In genomic region chr10:98445200-98445812, GRCh38 we compare ENCODE assay signal across 9 cellular contexts. TPM values are rescaled to one million over a fixed set of nuclear protein-coding genes. Genes with fewer than 3 reads are reported as not detected.
DNase-seq lines count a peak whose midpoint lies in the region; ATAC-seq and TF ChIP-seq lines count a peak whose summit lies in the region.
"Had no signal": no experiment of that assay in that cellular context is flagged by ENCODE, and none has a peak within 500 bp of the region (broad histone marks: within the 10 kb centered on the region; RNA-seq: fewer than 3 reads in every experiment).

No MANE protein-coding gene starts in this region.

- no peak overlapping the region for H3K4ac ChIP-seq in mesenchymal stem cell (ENCODE audit: low read depth in 1 of 2, low read length in 2 of 2)

- H3K4me1 ChIP-seq in heart right ventricle (peaks cover 0 to 23% (median 6%) of the 10 kb centered on the region in 9 donors), ascending aorta (peaks cover 0 to 6% of the 10 kb centered on the region in 2 donors), mesenchymal stem cell (ENCODE audit: control insufficient read depth, insufficient read depth, low read depth, low read length) (peaks cover 22% of the 10 kb centered on the region), upper lobe of left lung (peaks cover 9 to 35% (median 12%) of the 10 kb centered on the region in 4 donors)

- no peak for TF ChIP-seq POLR2A in upper lobe of left lung (IDR thresholded peaks at IDR 0.05)

- H3K18ac ChIP-seq in mesenchymal stem cell (ENCODE audit: low read depth in 1 of 2, low read length in 2 of 2): no peak overlapping the region

- intact Hi-C loops in heart right ventricle (cut with DNase I): no loop called here
- intact Hi-C loops in Right ventricle myocardium superior (cut with DNase I): no loop called here
- intact Hi-C loops in ascending aorta (cut with DNase I): loop anchor here (5.0 to 10.0 kb wide), 4 partner anchors 133 to 1179 kb away; partner anchors contain the start of genes GOT1, LOXL4 and SLC25A28

- 70% methylated on average over 10 of the region's 10 CpGs for WGBS in heart right ventricle, 2 donors
- WGBS in mesenchymal stem cell: 97% methylated on average over 10 of the region's 10 CpGs
- WGBS in upper lobe of left lung, 2 donors: 77 to 87% methylated on average over 9 to 10 of the region's 10 CpGs

- no peak overlapping the region for H2BK5ac ChIP-seq in mesenchymal stem cell (ENCODE audit: low read depth, low read length, poor library complexity, severe bottlenecking)

- H3K9ac ChIP-seq in mesenchymal stem cell (ENCODE audit: low read length): peak overlapping the region; percentile 95

- no peak overlapping the region for H2BK15ac ChIP-seq in mesenchymal stem cell (ENCODE audit: low read depth, poor library complexity, severe bottlenecking)

- H3K27me3 ChIP-seq in heart right ventricle: no peaks in the 10 kb centered on the region
- H3K27me3 ChIP-seq in ascending aorta: no peaks in the 10 kb centered on the region
- H3K27me3 ChIP-seq in mesenchymal stem cell (ENCODE audit: control insufficient read depth in 1 of 2, insufficient read depth in 1 of 2, low read length in 2 of 2): no peaks in the 10 kb centered on the region
- H3K27me3 ChIP-seq in upper lobe of left lung: no peaks in the 10 kb centered on the region

- H4K91ac ChIP-seq in mesenchymal stem cell (ENCODE audit: low read length): no peak overlapping the region

- ATAC-seq in heart right ventricle: no peak
- ATAC-seq in Right ventricle myocardium superior (ENCODE audit: poor library complexity): no peak
- ATAC-seq in upper lobe of left lung (ENCODE audit: low FRiP score in 2 of 2): no peak

- no peak overlapping the region for H2AFZ ChIP-seq in mesenchymal stem cell (ENCODE audit: low read depth, low read length)

- in situ Hi-C loops in KBM-7 (cut with MboI; ENCODE audit: low pct_unique_long_range_greater_than_20kb, low sequenced_read_pairs): no loop called here

- H3K4me3 ChIP-seq in heart right ventricle (peak overlapping the region in 6 of 10 donors; percentile 63 to 86 (median 78)), ascending aorta (peak overlapping the region in 1 of 2 donors; percentile 78), mesenchymal stem cell (ENCODE audit: insufficient read depth in 1 of 2, low read depth in 1 of 2, low read length in 2 of 2) (peak overlapping the region in 1 of 2 experiments; percentile 86), upper lobe of left lung (peak overlapping the region in 1 of 4 donors; percentile 62)

- H3K9me3 ChIP-seq in heart right ventricle (no peaks in the 10 kb centered on the region), ascending aorta (no peaks in the 10 kb centered on the region), mesenchymal stem cell (ENCODE audit: control insufficient read depth, low read length) (no peaks in the 10 kb centered on the region), upper lobe of left lung (no peaks in the 10 kb centered on the region)

- peak overlapping the region in 1 of 2 experiments; percentile 10 for H3K23ac ChIP-seq in mesenchymal stem cell (ENCODE audit: low read length in 2 of 2)

- H2BK120ac ChIP-seq in mesenchymal stem cell (ENCODE audit: low read depth, low read length): no peak overlapping the region

- H3K14ac ChIP-seq in mesenchymal stem cell (ENCODE audit: low read length in 2 of 2): no peak overlapping the region

- H2BK12ac ChIP-seq in mesenchymal stem cell (ENCODE audit: low read length in 2 of 2): no peak overlapping the region

- H3K36me3 ChIP-seq in heart right ventricle: peaks cover 0 to 50% (median 8%) of the 10 kb centered on the region in 9 donors
- H3K36me3 ChIP-seq in ascending aorta: peaks cover 3 to 34% of the 10 kb centered on the region in 2 donors
- peaks cover 32 to 54% of the 10 kb centered on the region in 2 experiments for H3K36me3 ChIP-seq in mesenchymal stem cell (ENCODE audit: control insufficient read depth in 1 of 2, insufficient read depth in 2 of 2, low read depth in 1 of 2, low read length in 2 of 2)
- peaks cover 0 to 41% (median 31%) of the 10 kb centered on the region in 4 donors for H3K36me3 ChIP-seq in upper lobe of left lung

- TF ChIP-seq EP300 in upper lobe of left lung (IDR thresholded peaks at IDR 0.05): no peak

- H3K79me1 ChIP-seq in mesenchymal stem cell (replicated peaks; ENCODE audit: low read length, poor library complexity, severe bottlenecking): peaks cover 25% of the 10 kb centered on the region

- DNase-seq in heart right ventricle (no peak), Right ventricle myocardium superior (no peak), ascending aorta (ENCODE audit: low spot score in 2 of 2) (no peak), mesenchymal stem cell (no peak), upper lobe of left lung (no peak), SKM-1 treated with dmso at 0.1 percent for 144 hours (lab: John Stamatoyannopoulos, UW; ENCODE audit: unreplicated experiment) (no peak), KBM-7 (no peak)
- DNase-seq in activated CD8-positive, alpha-beta memory T cell treated with anti-CD3 and anti-CD28 coated beads, Interleukin-2, amount 50 U/mL, for 4 hours: no peak
- DNase-seq: NCI-H1092 had no signal

- H3K27ac ChIP-seq in heart right ventricle (peak overlapping the region in 7 of 10 donors; percentile 87 to 90 (median 89)), ascending aorta (peak overlapping the region; percentile 93 to 95), mesenchymal stem cell (ENCODE audit: low read length, poor library complexity, severe bottlenecking) (no peak overlapping the region), upper lobe of left lung (peak overlapping the region; percentile 37 to 94 (median 88))

- no peak overlapping the region for H3K4me2 ChIP-seq in mesenchymal stem cell (ENCODE audit: low read length, poor library complexity, severe bottlenecking)

- TF ChIP-seq CTCF in heart right ventricle (IDR thresholded peaks at IDR 0.05) (no peak), ascending aorta (IDR thresholded peaks at IDR 0.05) (no peak), upper lobe of left lung (IDR thresholded peaks at IDR 0.05) (no peak)

- no peak overlapping the region for H4K8ac ChIP-seq in mesenchymal stem cell (ENCODE audit: low read length)

- no peak overlapping the region for H2AK5ac ChIP-seq in mesenchymal stem cell (ENCODE audit: low read length, severe bottlenecking)

RNA-seq across cellular contexts. Expression of gene HPS1, which starts 1.4 kb away (rescaled TPM):
- total RNA-seq in heart right ventricle (10 to 100 TPM; 21.2 to 54.3 (median 33.4) TPM), Right ventricle myocardium superior (25.6 TPM), ascending aorta (42.7 TPM), upper lobe of left lung (100 to 1,000 TPM in 2 of 6 donors, 10 to 100 TPM in 4; 45.8 to 103 (median 87.0) TPM)
- 10 to 100 TPM; 26.9 to 39.4 TPM for polyA plus RNA-seq in heart right ventricle
- 68.1 TPM for polyA plus RNA-seq in mesenchymal stem cell (2013, experiment 1 of 2)
- polyA plus RNA-seq in mesenchymal stem cell (2013, experiment 2 of 2): 67.1 TPM

RNA-seq across cellular contexts. Expression of gene PYROXD2, which starts 30.3 kb away (rescaled TPM):
- total RNA-seq in heart right ventricle: 10 to 100 TPM in 9 of 10 donors, 1 to 10 TPM in 1; 9.0 to 18.8 (median 13.9) TPM
- 10 to 100 TPM in 1 of 2 donors, 1 to 10 TPM in 1; 3.1 to 31.2 TPM for polyA plus RNA-seq in heart right ventricle
- 8.4 TPM for total RNA-seq in Right ventricle myocardium superior
- 5.6 TPM for total RNA-seq in ascending aorta
- polyA plus RNA-seq in mesenchymal stem cell (2013, experiment 1 of 2): 4.8 TPM
- polyA plus RNA-seq in mesenchymal stem cell (2013, experiment 2 of 2): 5.4 TPM
- total RNA-seq in upper lobe of left lung: 10 to 100 TPM in 3 of 6 donors, 1 to 10 TPM in 3; 6.5 to 29.3 (median 9.3) TPM
